In genomic region chr10:77971804-77972144, GRCh38 we compare ENCODE assay signal across 11 cellular contexts. TPM values are rescaled to one million over a fixed set of nuclear protein-coding genes. Genes with fewer than 3 reads are reported as not detected.
A peak's percentile ranks its signal among the peaks of the same experiment; 100 is the strongest.
DNase-seq lines count a peak whose midpoint lies in the region; ATAC-seq and TF ChIP-seq lines count a peak whose summit lies in the region.
"Had no signal": no experiment of that assay in that cellular context is flagged by ENCODE, and none has a peak within 500 bp of the region (broad histone marks: within the 10 kb centered on the region; RNA-seq: fewer than 3 reads in every experiment).

No MANE protein-coding gene starts in this region.

- WGBS in suprapubic skin, result 81% methylated on average over 3 of the region's 3 CpGs

- intact Hi-C loops in lower lobe of right lung (cut with DNase I) (no loop called here), mucosa of descending colon (cut with DNase I, micrococcal nuclease) (loop anchor here in 1 of 2 donors (10.0 kb wide), 1 partner anchor 127 kb away; no protein-coding TSS in a partner anchor)

- H3K4me3 ChIP-seq in HL-60 (replicated peaks; ENCODE audit: insufficient read depth, low read length) (no peak overlapping the region), lower lobe of right lung (no peak overlapping the region), suprapubic skin (no peak overlapping the region), mucosa of descending colon (no peak overlapping the region)

- H3K9me3 ChIP-seq in lower lobe of right lung (no peaks in the 10 kb centered on the region), suprapubic skin (no peaks in the 10 kb centered on the region), mucosa of descending colon (no peaks in the 10 kb centered on the region)

- H3K27me3 ChIP-seq in HL-60 (ENCODE audit: insufficient read depth, poor library complexity, severe bottlenecking), result no peaks in the 10 kb centered on the region
- no peaks in the 10 kb centered on the region for H3K27me3 ChIP-seq in lower lobe of right lung (ENCODE audit: low read depth)
- no peaks in the 10 kb centered on the region for H3K27me3 ChIP-seq in suprapubic skin

- TF ChIP-seq CTCF in HL-60 (IDR thresholded peaks at IDR 0.05; ENCODE audit: insufficient read depth, low read length) (no peak), lower lobe of right lung (IDR thresholded peaks at IDR 0.05) (no peak), suprapubic skin (IDR thresholded peaks at IDR 0.05) (no peak), mucosa of descending colon (IDR thresholded peaks at IDR 0.05) (no peak)

- ATAC-seq in lower lobe of right lung, result no peak
- ATAC-seq in HG03457 (IDR thresholded peaks at IDR 0.05; ENCODE audit: unreplicated experiment), result no peak
- no peak for ATAC-seq in mucosa of descending colon

- H3K27ac ChIP-seq in HL-60 (replicated peaks), result peak overlapping the region; percentile 18; the same call in 1 of the 2 replicates
- peak overlapping the region; percentile 70 for H3K27ac ChIP-seq in angular gyrus (ENCODE audit: low read depth, low read length)
- H3K27ac ChIP-seq in lower lobe of right lung, result peak overlapping the region; percentile 13
- peak overlapping the region; percentile 22 for H3K27ac ChIP-seq in suprapubic skin

- DNase-seq in HL-60 (ENCODE audit: low read depth in 1 of 2, low spot score in 1 of 2), result no peak
- DNase-seq in lower lobe of right lung, result no peak
- DNase-seq in suprapubic skin (ENCODE audit: low spot score in 2 of 2), result no peak
- DNase-seq in mucosa of descending colon, result no peak
- no peak for DNase-seq in HUDEP-2 (lab: John Stamatoyannopoulos, UW; ENCODE audit: unreplicated experiment in 76 of 76)
- no peak for DNase-seq in ACHN
- DNase-seq: activated T-cell treated with anti-CD3 and anti-CD28 coated beads, Interleukin-2, amount 50 U/mL, for 72 hours; NCI-H2081 treated with DMSO at 0.1 percent for 48 hours; nucleus accumbens had no signal

- TF ChIP-seq POLR2A in suprapubic skin (IDR thresholded peaks at IDR 0.05), result no peak

- in situ Hi-C loops in ACHN (cut with HindIII; ENCODE audit: low pct_ligation_motif_present, low pct_unique_long_range_greater_than_20kb, low sequenced_read_pairs), result no loop called here

- H3K4me1 ChIP-seq in lower lobe of right lung, result peaks cover 15% of the 10 kb centered on the region
- peaks cover 13% of the 10 kb centered on the region for H3K4me1 ChIP-seq in suprapubic skin
- peaks cover 7% of the 10 kb centered on the region for H3K4me1 ChIP-seq in mucosa of descending colon (ENCODE audit: low read depth)

- TF ChIP-seq EP300 in suprapubic skin (IDR thresholded peaks at IDR 0.05), result no peak

- H3K36me3 ChIP-seq in lower lobe of right lung (peaks cover 16% of the 10 kb centered on the region), suprapubic skin (peaks cover 8% of the 10 kb centered on the region), mucosa of descending colon (ENCODE audit: low read depth) (no peaks in the 10 kb centered on the region)

RNA-seq across cellular contexts. Expression of gene DLG5, which starts 45.2 kb away (rescaled TPM):
- total RNA-seq in lower lobe of right lung (18.7 TPM), suprapubic skin (100 to 1,000 TPM; 117 to 196 (median 147) TPM), mucosa of descending colon (10 to 100 TPM; 28.9 to 78.3 (median 35.1) TPM)

RNA-seq across cellular contexts. Expression of gene POLR3A, which starts 57.5 kb away (rescaled TPM):
- 11.2 TPM for total RNA-seq in lower lobe of right lung
- 10 to 100 TPM in 3 of 4 donors, 1 to 10 TPM in 1; 9.7 to 18.3 (median 12.8) TPM for total RNA-seq in suprapubic skin
- total RNA-seq in mucosa of descending colon, result 10 to 100 TPM; 13.9 to 14.1 (median 14.1) TPM

Comparison
In these comparisons a context has a peak if more than half of its experiments do, and no peak if none do; other contexts are left out.
1. H3K27ac ChIP-seq: peak in every context shown above with its lines; median percentile 70 in angular gyrus; 22 in suprapubic skin; 18 in HL-60; 13 in lower lobe of right lung.